1 cellular context compared by ENCODE assay signal in the genomic region with DNA sequence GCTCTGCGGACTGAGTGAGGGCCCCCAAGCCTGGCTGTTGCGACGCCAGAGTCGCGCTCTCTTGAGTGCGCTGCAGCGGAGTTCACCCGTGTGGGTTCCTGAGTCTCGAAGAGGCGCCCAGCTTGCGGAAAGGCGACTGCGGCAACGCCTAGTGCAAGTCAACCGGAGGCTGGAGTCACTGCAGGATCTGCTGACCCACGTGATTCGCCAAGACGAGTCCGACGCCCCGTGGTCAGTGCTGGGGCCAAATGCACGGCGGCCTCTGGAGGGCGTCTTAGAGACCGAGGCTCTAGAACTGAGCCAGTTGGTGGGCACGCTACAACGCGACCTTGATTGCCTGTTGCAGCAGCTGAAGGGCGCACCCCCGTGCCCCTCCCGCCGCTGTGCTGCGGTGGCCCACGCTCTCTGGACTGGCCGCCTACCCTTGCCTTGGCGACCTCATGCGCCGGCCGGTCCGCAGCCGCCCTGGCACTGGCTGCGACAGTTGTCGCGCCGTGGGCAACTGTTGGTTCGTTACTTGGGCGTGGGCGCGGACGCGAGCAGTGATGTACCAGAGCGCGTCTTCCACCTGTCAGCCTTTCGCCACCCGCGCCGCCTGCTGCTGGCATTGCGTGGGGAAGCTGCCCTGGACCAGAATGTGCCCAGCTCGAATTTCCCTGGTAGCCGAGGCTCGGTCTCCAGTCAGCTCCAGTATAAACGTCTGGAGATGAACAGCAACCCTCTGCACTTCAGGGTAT.
TF ChIP-seq lines count a peak whose summit lies in the region.

No MANE protein-coding gene starts in this region.

TF ChIP-seq in IMR-90, 13 proteins besides CTCF, POLR2A, EP300 and RAD21:
- TF ChIP-seq, protein P1, sequence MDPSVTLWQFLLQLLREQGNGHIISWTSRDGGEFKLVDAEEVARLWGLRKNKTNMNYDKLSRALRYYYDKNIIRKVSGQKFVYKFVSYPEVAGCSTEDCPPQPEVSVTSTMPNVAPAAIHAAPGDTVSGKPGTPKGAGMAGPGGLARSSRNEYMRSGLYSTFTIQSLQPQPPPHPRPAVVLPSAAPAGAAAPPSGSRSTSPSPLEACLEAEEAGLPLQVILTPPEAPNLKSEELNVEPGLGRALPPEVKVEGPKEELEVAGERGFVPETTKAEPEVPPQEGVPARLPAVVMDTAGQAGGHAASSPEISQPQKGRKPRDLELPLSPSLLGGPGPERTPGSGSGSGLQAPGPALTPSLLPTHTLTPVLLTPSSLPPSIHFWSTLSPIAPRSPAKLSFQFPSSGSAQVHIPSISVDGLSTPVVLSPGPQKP (IDR thresholded peaks at IDR 0.05; ENCODE audit: borderline replicate concordance, low read depth, low read length): no peak
- TF ChIP-seq RFX5 (IDR thresholded peaks at IDR 0.05; ENCODE audit: low read depth, low read length) (no peak), RCOR1 (IDR thresholded peaks at IDR 0.05; ENCODE audit: insufficient replicate concordance, low read length) (no peak)
